9 cellular contexts compared by ENCODE assay signal in genomic region chrX:110418220-110418856, GRCh38. TPM values are rescaled to one million over a fixed set of nuclear protein-coding genes. Genes with fewer than 3 reads are reported as not detected.
DNase-seq lines count a peak whose midpoint lies in the region; ATAC-seq, FAIRE-seq and TF ChIP-seq lines count a peak whose summit lies in the region.
"Had no signal": no experiment of that assay in that cellular context is flagged by ENCODE, and none has a peak within 500 bp of the region (broad histone marks: within the 10 kb centered on the region; RNA-seq: fewer than 3 reads in every experiment).

No MANE protein-coding gene starts in this region.

- ATAC-seq in activated CD4-positive, alpha-beta T cell treated with anti-CD3 and anti-CD28 coated beads for 36 hours, result no peak
- ATAC-seq in stimulated activated effector memory CD8-positive, alpha-beta T cell treated with anti-CD3 and anti-CD28 coated beads, Interleukin-12 subunit alpha, Interleukin-12 subunit beta, amount 100 ng/mL, for 72 hours, result no peak

- POLR2A ChIA-PET in activated CD4-positive, alpha-beta T cell treated with anti-CD3 and anti-CD28 coated beads for 36 hours (lab: Charles Lee), result no interaction called here

- H3K9me3 Mint-ChIP-seq in endothelial cell (ENCODE audit: unreplicated experiment), result no peaks in the 10 kb centered on the region
- H3K9me3 Mint-ChIP-seq in activated CD4-positive, alpha-beta T cell treated with anti-CD3 and anti-CD28 coated beads for 36 hours (ENCODE audit: low read depth), result no peaks in the 10 kb centered on the region
- no peaks in the 10 kb centered on the region for H3K9me3 Mint-ChIP-seq in stimulated activated effector memory CD8-positive, alpha-beta T cell treated with anti-CD3 and anti-CD28 coated beads, Interleukin-12 subunit alpha, Interleukin-12 subunit beta, amount 100 ng/mL, for 72 hours

- peak overlapping the region; percentile 30 for H3K4me3 ChIP-seq in neuron (ENCODE audit: low read length)

- FAIRE-seq in H54 (lab: Jason Lieb, UNC), result no peak
- FAIRE-seq: islet of Langerhans had no signal

- peaks cover 4% of the 10 kb centered on the region for H3K27me3 ChIP-seq in neuron (ENCODE audit: insufficient read depth, low read length)

- H3K36me3 Mint-ChIP-seq in endothelial cell (ENCODE audit: low read depth, unreplicated experiment), result no peaks in the 10 kb centered on the region
- no peaks in the 10 kb centered on the region for H3K36me3 Mint-ChIP-seq in activated CD4-positive, alpha-beta T cell treated with anti-CD3 and anti-CD28 coated beads for 36 hours (ENCODE audit: low read depth)
- no peaks in the 10 kb centered on the region for H3K36me3 Mint-ChIP-seq in stimulated activated effector memory CD8-positive, alpha-beta T cell treated with anti-CD3 and anti-CD28 coated beads, Interleukin-12 subunit alpha, Interleukin-12 subunit beta, amount 100 ng/mL, for 72 hours

- no peak overlapping the region for H3K4me3 Mint-ChIP-seq in endothelial cell (ENCODE audit: unreplicated experiment)
- H3K4me3 Mint-ChIP-seq in activated CD4-positive, alpha-beta T cell treated with anti-CD3 and anti-CD28 coated beads for 36 hours, result no peak overlapping the region
- H3K4me3 Mint-ChIP-seq in stimulated activated effector memory CD8-positive, alpha-beta T cell treated with anti-CD3 and anti-CD28 coated beads, Interleukin-12 subunit alpha, Interleukin-12 subunit beta, amount 100 ng/mL, for 72 hours, result no peak overlapping the region

- H3K4me1 ChIP-seq in neuron (ENCODE audit: insufficient read depth, low read length), result no peaks in the 10 kb centered on the region

- TF ChIP-seq CTCF in GM12874 (IDR thresholded peaks at IDR 0.05; ENCODE audit: insufficient read depth, low read depth, low read length), result peak; percentile 20; the same call in 1 of the 2 replicates
- TF ChIP-seq CTCF in endothelial cell (IDR thresholded peaks at IDR 0.05; ENCODE audit: unreplicated experiment), result peak; percentile 26

- peak overlapping the region; percentile 49 for H2AFZ ChIP-seq in neuron (ENCODE audit: low read depth, low read length)

- DNase-seq in NCI-H2227 treated with DMSO at 0.1 percent for 48 hours (lab: John Stamatoyannopoulos, UW) (peak; percentile 57), endothelial cell (ENCODE audit: low spot score) (peak; percentile 10), germinal center (ENCODE audit: low spot score) (no peak), H54 (ENCODE audit: insufficient read length, low spot score) (no peak)
- no peak for DNase-seq in activated CD4-positive, alpha-beta T cell treated with anti-CD3 and anti-CD28 coated beads for 36 hours
- no peak for DNase-seq in stimulated activated effector memory CD8-positive, alpha-beta T cell treated with anti-CD3 and anti-CD28 coated beads, Interleukin-12 subunit alpha, Interleukin-12 subunit beta, amount 100 ng/mL, for 72 hours (ENCODE audit: low spot score in 2 of 2)

- no peak for TF ChIP-seq POLR2A in H54 (IDR thresholded peaks at IDR 0.05; ENCODE audit: low read depth, low read length)

- H3K36me3 ChIP-seq in neuron (ENCODE audit: insufficient read depth, low read length), result no peaks in the 10 kb centered on the region

- CTCF ChIA-PET in activated CD4-positive, alpha-beta T cell treated with anti-CD3 and anti-CD28 coated beads for 36 hours (lab: Charles Lee), result interaction anchor here (0.6 to 1.1 kb wide), 5 partner anchors 13 to 283 kb away, joined by 3 to 7 read pairs (median 3); no protein-coding TSS in a partner anchor

- H3K4me1 Mint-ChIP-seq in endothelial cell (ENCODE audit: unreplicated experiment), result peaks cover 4% of the 10 kb centered on the region
- H3K4me1 Mint-ChIP-seq in activated CD4-positive, alpha-beta T cell treated with anti-CD3 and anti-CD28 coated beads for 36 hours, result peaks cover 2% of the 10 kb centered on the region
- H3K4me1 Mint-ChIP-seq in stimulated activated effector memory CD8-positive, alpha-beta T cell treated with anti-CD3 and anti-CD28 coated beads, Interleukin-12 subunit alpha, Interleukin-12 subunit beta, amount 100 ng/mL, for 72 hours, result peaks cover 6% of the 10 kb centered on the region

- no peak overlapping the region for H3K27ac Mint-ChIP-seq in endothelial cell (ENCODE audit: unreplicated experiment)
- H3K27ac Mint-ChIP-seq in activated CD4-positive, alpha-beta T cell treated with anti-CD3 and anti-CD28 coated beads for 36 hours, result no peak overlapping the region
- H3K27ac Mint-ChIP-seq in stimulated activated effector memory CD8-positive, alpha-beta T cell treated with anti-CD3 and anti-CD28 coated beads, Interleukin-12 subunit alpha, Interleukin-12 subunit beta, amount 100 ng/mL, for 72 hours, result no peak overlapping the region

- H3K27me3 Mint-ChIP-seq in endothelial cell (ENCODE audit: unreplicated experiment), result peaks cover 2% of the 10 kb centered on the region
- no peaks in the 10 kb centered on the region for H3K27me3 Mint-ChIP-seq in activated CD4-positive, alpha-beta T cell treated with anti-CD3 and anti-CD28 coated beads for 36 hours

- no peaks in the 10 kb centered on the region for H3K9me3 ChIP-seq in neuron (ENCODE audit: low read length)

- intact Hi-C loops in activated CD4-positive, alpha-beta T cell treated with anti-CD3 and anti-CD28 coated beads for 36 hours (cut with DNase I, micrococcal nuclease), result loop anchor here in 1 of 2 experiments (10.0 kb wide), 1 partner anchor 104 kb away; the partner anchor contains the start of gene AMMECR1

RNA-seq across cellular contexts. Expression of gene RTL9, which starts 59.7 kb away (rescaled TPM):
- not detected for total RNA-seq in endothelial cell (ENCODE audit: unreplicated experiment)
- total RNA-seq in activated CD4-positive, alpha-beta T cell treated with anti-CD3 and anti-CD28 coated beads for 36 hours, result under 1 TPM; 0.09 to 0.14 TPM

Comparison
In these comparisons a context has a peak if more than half of its experiments do, and no peak if none do; other contexts are left out.
1. DNase-seq: peak in NCI-H2227 treated with DMSO at 0.1 percent for 48 hours (single experiment) and endothelial cell (single experiment); none in activated CD4-positive, alpha-beta T cell treated with anti-CD3 and anti-CD28 coated beads for 36 hours (single experiment), stimulated activated effector memory CD8-positive, alpha-beta T cell treated with anti-CD3 and anti-CD28 coated beads, Interleukin-12 subunit alpha, Interleukin-12 subunit beta, amount 100 ng/mL, for 72 hours (0 of 2), germinal center (single experiment) and H54 (single experiment).